ENCODE assay signal across 1 cellular context in genomic region chr2:174428214-174428613, GRCh38.
A peak's percentile ranks its signal among the peaks of the same experiment; 100 is the strongest.
TF ChIP-seq lines count a peak whose summit lies in the region.

No MANE protein-coding gene starts in this region.

TF ChIP-seq in HepG2, 621 proteins besides CTCF, POLR2A, EP300 and RAD21 (continued from another document):
- TF ChIP-seq NFKB2 (CRISPR knock-in tag; IDR thresholded peaks at IDR 0.05; ENCODE audit: borderline replicate concordance), result no peak
- no peak for TF ChIP-seq ARNT2 (CRISPR knock-in tag; IDR thresholded peaks at IDR 0.05; ENCODE audit: low read depth)
- no peak for TF ChIP-seq ZNF20 (CRISPR knock-in tag; IDR thresholded peaks at IDR 0.05)
- TF ChIP-seq PHB2 (IDR thresholded peaks at IDR 0.05; ENCODE audit: partially characterized antibody), result no peak
- no peak for TF ChIP-seq GPBP1L1 (CRISPR knock-in tag; IDR thresholded peaks at IDR 0.05)
- no peak for TF ChIP-seq MED13 (CRISPR knock-in tag; IDR thresholded peaks at IDR 0.05)
- TF ChIP-seq ZNF619 (CRISPR knock-in tag; IDR thresholded peaks at IDR 0.05), result no peak
- no peak for TF ChIP-seq ZNF720 (CRISPR knock-in tag; IDR thresholded peaks at IDR 0.05)
- no peak for TF ChIP-seq TFDP2 (CRISPR knock-in tag; IDR thresholded peaks at IDR 0.05)
- no peak for TF ChIP-seq SIN3A (IDR thresholded peaks at IDR 0.05; ENCODE audit: borderline replicate concordance, low read depth, low read length)
- no peak for TF ChIP-seq PLRG1 (conservative IDR thresholded peaks at IDR 0.05)
- TF ChIP-seq ZNF18 (CRISPR knock-in tag; IDR thresholded peaks at IDR 0.05; ENCODE audit: insufficient replicate concordance), result no peak
- no peak for TF ChIP-seq YEATS2 (CRISPR knock-in tag; IDR thresholded peaks at IDR 0.05; ENCODE audit: borderline replicate concordance)
- no peak for TF ChIP-seq ZNF367 (CRISPR knock-in tag; IDR thresholded peaks at IDR 0.05; ENCODE audit: borderline replicate concordance)
- peak; percentile 67 for TF ChIP-seq PPARG (CRISPR knock-in tag; conservative IDR thresholded peaks at IDR 0.05)
- no peak for TF ChIP-seq RFX1 (IDR thresholded peaks at IDR 0.05)
- no peak for TF ChIP-seq SP2 (CRISPR knock-in tag; IDR thresholded peaks at IDR 0.05)
- TF ChIP-seq ZNF777 (CRISPR knock-in tag; IDR thresholded peaks at IDR 0.05), result no peak
- no peak for TF ChIP-seq ZFYVE20 (CRISPR knock-in tag; IDR thresholded peaks at IDR 0.05; ENCODE audit: borderline replicate concordance, low read depth)
- no peak for TF ChIP-seq ZMYM2 (CRISPR knock-in tag; IDR thresholded peaks at IDR 0.05)
- no peak for TF ChIP-seq HOXD1 (CRISPR knock-in tag; IDR thresholded peaks at IDR 0.05)
- TF ChIP-seq ARID3A (IDR thresholded peaks at IDR 0.05; ENCODE audit: low read depth, low read length), result peak; percentile 18; the same call in 1 of the 2 replicates
- TF ChIP-seq HNRNPL (IDR thresholded peaks at IDR 0.05; ENCODE audit: low read depth, low read length), result no peak
- TF ChIP-seq U2AF1 (optimal IDR thresholded peaks at IDR 0.05; ENCODE audit: low read depth, low read length), result no peak
- TF ChIP-seq GTF3A (CRISPR knock-in tag; conservative IDR thresholded peaks at IDR 0.05), result no peak
- TF ChIP-seq ELK4 (CRISPR knock-in tag; IDR thresholded peaks at IDR 0.05; ENCODE audit: borderline replicate concordance), result no peak
- 0 out of 2 replicates have a peak, but pooled peaks have one; percentile 17 for TF ChIP-seq NAIF1 (CRISPR knock-in tag; IDR thresholded peaks at IDR 0.05; ENCODE audit: borderline replicate concordance)
- no peak for TF ChIP-seq ZUFSP (CRISPR knock-in tag; IDR thresholded peaks at IDR 0.05; ENCODE audit: borderline replicate concordance)
- TF ChIP-seq PAXIP1 (CRISPR knock-in tag; conservative IDR thresholded peaks at IDR 0.05), result peak; percentile 72
- no peak for TF ChIP-seq SRF (IDR thresholded peaks at IDR 0.05; ENCODE audit: low read depth, low read length)
- peak; percentile 85; the same call in 1 of the 2 replicates for TF ChIP-seq HOMEZ (CRISPR knock-in tag; IDR thresholded peaks at IDR 0.05; ENCODE audit: low read depth)
- TF ChIP-seq ZFP62 (CRISPR knock-in tag; IDR thresholded peaks at IDR 0.05), result no peak
- TF ChIP-seq ZNF710 (CRISPR knock-in tag; IDR thresholded peaks at IDR 0.05; ENCODE audit: borderline replicate concordance), result no peak
- TF ChIP-seq GMEB2 (CRISPR knock-in tag; IDR thresholded peaks at IDR 0.05; ENCODE audit: low read depth), result no peak
- TF ChIP-seq ZNF280B (CRISPR knock-in tag; IDR thresholded peaks at IDR 0.05; ENCODE audit: borderline replicate concordance), result no peak
- no peak for TF ChIP-seq POLR2AphosphoS2 (IDR thresholded peaks at IDR 0.05; ENCODE audit: low read depth, low read length)
